ENCODE assay signal across 4 cellular contexts in genomic region chr21:43114491-43114890, GRCh38. TPM values are rescaled to one million over a fixed set of nuclear protein-coding genes. Genes with fewer than 3 reads are reported as not detected.
"Had no signal": no experiment of that assay in that cellular context is flagged by ENCODE, and none has a peak within 500 bp of the region (broad histone marks: within the 10 kb centered on the region; RNA-seq: fewer than 3 reads in every experiment).

No MANE protein-coding gene starts in this region.

RNA-seq across cellular contexts. Expression of gene CRYAA, which starts 54.3 kb away (rescaled TPM):
- total RNA-seq: LHCN-M2, M059J, MCF 10A, NCI-H460 had no signal
